Comparison of ENCODE assay signal across 3 cellular contexts in the genomic region with DNA sequence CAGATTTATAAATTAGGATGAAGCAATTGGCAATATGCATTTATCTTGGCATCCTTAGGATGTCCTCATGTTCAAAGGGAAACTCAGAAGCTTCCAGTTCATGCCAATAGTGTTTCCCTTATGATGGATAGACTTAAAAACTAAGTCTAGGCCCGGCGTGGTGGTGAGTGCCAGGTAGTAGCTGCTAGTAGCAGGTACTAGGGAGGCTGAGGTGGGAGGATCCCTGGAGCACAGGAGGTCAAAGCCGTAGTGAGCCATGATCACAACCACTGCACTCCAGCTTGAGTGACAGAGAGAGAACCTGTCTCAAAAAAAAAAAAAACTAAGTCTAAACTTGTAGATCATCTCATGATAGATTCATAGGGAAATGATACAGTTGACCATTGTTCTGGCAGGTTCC.
"Had no signal": no experiment of that assay in that cellular context is flagged by ENCODE, and none has a peak within 500 bp of the region (broad histone marks: within the 10 kb centered on the region; RNA-seq: fewer than 3 reads in every experiment).

No MANE protein-coding gene starts in this region.

- ATAC-seq: GM12878 had no signal

- H3K4me3 ChIP-seq: GM12878 had no signal

- DNase-seq: GDM1, GF-D8 had no signal
